Comparison of ENCODE assay signal across 1 cellular context in genomic region chr7:121937224-121937623, GRCh38.
TF ChIP-seq lines count a peak whose summit lies in the region.

No MANE protein-coding gene starts in this region.

TF ChIP-seq in GM23338, 12 proteins besides CTCF, POLR2A, EP300 and RAD21 (continued from another document):
- TF ChIP-seq ZNF462 (CRISPR knock-in tag; IDR thresholded peaks at IDR 0.05) = peak; percentile 53; the same call in 1 of the 2 replicates
- TF ChIP-seq ZNF114 (CRISPR knock-in tag; IDR thresholded peaks at IDR 0.05) = peak; percentile 95; the same call in 1 of the 2 replicates
- TF ChIP-seq REST (IDR thresholded peaks at IDR 0.05; ENCODE audit: unreplicated experiment) = no peak
